Comparison of ENCODE assay signal across 21 cellular contexts in genomic region chr12:96590970-96591369, GRCh38.
"Had no signal": no experiment of that assay in that cellular context is flagged by ENCODE, and none has a peak within 500 bp of the region (broad histone marks: within the 10 kb centered on the region; RNA-seq: fewer than 3 reads in every experiment).

No MANE protein-coding gene starts in this region.

- H3K9me3 Mint-ChIP-seq: endodermal cell; naive thymus-derived CD8-positive, alpha-beta T cell had no signal

- H3K27ac ChIP-seq: coronary artery, gastrocnemius medialis, heart right ventricle, neutrophil, ovary, right atrium auricular region, sigmoid colon, skin epidermis, stomach, thoracic aorta, transverse colon had no signal

- H3K4me3 ChIP-seq: coronary artery, gastrocnemius medialis, heart right ventricle, ovary, right atrium auricular region, sigmoid colon, skin epidermis, stomach, thoracic aorta, transverse colon had no signal

- H3K27me3 ChIP-seq: gastrocnemius medialis, heart right ventricle, ovary, right atrium auricular region, sigmoid colon, stomach, transverse colon had no signal

- H3K4me1 ChIP-seq: gastrocnemius medialis, heart right ventricle, right atrium auricular region, sigmoid colon, stomach, transverse colon had no signal

- H3K9me3 ChIP-seq: gastrocnemius medialis, heart right ventricle, neutrophil, ovary, right atrium auricular region, sigmoid colon, stomach, thoracic aorta, transverse colon had no signal

- H3K4me1 Mint-ChIP-seq: endodermal cell had no signal

- H3K27ac Mint-ChIP-seq: endodermal cell had no signal

- ATAC-seq: gastrocnemius medialis; heart right ventricle; naive thymus-derived CD8-positive, alpha-beta T cell had no signal

- H3K36me3 ChIP-seq: gastrocnemius medialis, heart right ventricle, neutrophil, ovary, right atrium auricular region, sigmoid colon, stomach, thoracic aorta, transverse colon had no signal

- DNase-seq: effector CD4-positive, alpha-beta T cell; endodermal cell; erythroblast; gastrocnemius medialis; heart right ventricle; hypothalamus; kidney glomerular epithelial cell; mammary epithelial cell; naive thymus-derived CD8-positive, alpha-beta T cell; ovary; sigmoid colon; stimulated activated CD4-positive, alpha-beta T cell treated with anti-CD3 and anti-CD28 coated beads, Interleukin-2, amount 100 ng/mL, for 24 hours; stimulated activated naive CD4-positive, alpha-beta T cell; stomach; substantia nigra; transverse colon had no signal

- H3K4me3 Mint-ChIP-seq: endodermal cell; naive thymus-derived CD8-positive, alpha-beta T cell had no signal
